In the genomic region with DNA sequence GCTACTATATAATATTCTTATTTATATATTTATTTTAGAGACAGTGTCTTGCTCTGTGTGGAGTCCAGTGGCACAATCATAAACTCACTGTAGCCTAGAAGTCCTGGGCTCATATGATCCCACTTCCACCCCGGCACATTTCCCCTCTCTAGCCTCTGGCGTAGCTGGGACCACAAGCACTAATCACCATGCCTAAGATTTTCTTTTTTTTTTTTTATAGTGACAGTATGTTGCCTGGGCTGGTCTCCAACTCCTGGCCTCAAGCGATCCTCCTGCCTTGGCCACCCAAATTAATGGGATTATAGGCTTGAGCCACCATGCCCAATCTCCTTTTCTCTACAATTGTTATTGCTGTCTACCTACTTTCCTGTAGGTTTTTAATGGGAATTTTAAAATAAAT, we compare ENCODE assay signal across 23 cellular contexts.
"Had no signal": no experiment of that assay in that cellular context is flagged by ENCODE, and none has a peak within 500 bp of the region (broad histone marks: within the 10 kb centered on the region; RNA-seq: fewer than 3 reads in every experiment).

No MANE protein-coding gene starts in this region.

- H3K27me3 ChIP-seq: stomach, suprapubic skin, testis, thyroid gland, tibial artery, transverse colon, upper lobe of left lung, upper lobe of right lung, uterus, vagina had no signal

- H3K4me3 ChIP-seq: stomach, suprapubic skin, testis, thoracic aorta, thyroid gland, tibial artery, transverse colon, upper lobe of left lung, upper lobe of right lung, uterus, vagina had no signal

- H3K27ac ChIP-seq: stomach, suprapubic skin, testis, thoracic aorta, thyroid gland, tibial artery, transverse colon, upper lobe of left lung, upper lobe of right lung, uterus, vagina had no signal

- H3K36me3 ChIP-seq: stomach, suprapubic skin, thoracic aorta, thyroid gland, tibial artery, transverse colon, upper lobe of left lung, upper lobe of right lung, uterus, vagina had no signal

- DNase-seq: stimulated activated CD4-positive, alpha-beta T cell treated with anti-CD3 and anti-CD28 coated beads, Interleukin-2, amount 100 ng/mL, for 48 hours; stimulated activated CD4-positive, alpha-beta T cell treated with anti-CD3 and anti-CD28 coated beads, Interleukin-4, amount 100 ng/mL, for 1 hour; stimulated activated CD4-positive, alpha-beta T cell treated with anti-CD3 and anti-CD28 coated beads, Interleukin-4, amount 100 ng/mL, for 24 hours; stimulated activated CD4-positive, alpha-beta T cell treated with anti-CD3 and anti-CD28 coated beads, Interleukin-4, amount 100 ng/mL, for 4 hours; stimulated activated CD8-positive, alpha-beta memory T cell treated with anti-CD3 and anti-CD28 coated beads, Interleukin-4, amount 100 ng/mL, for 48 hours; stimulated activated naive B cell treated with anti-CD40 and anti-IgM and Interleukin-4, amounts not matched to agents 10 μg/mL and 1 μg/mL and 100 μg/mL, for 72 hours; stimulated activated naive CD4-positive, alpha-beta T cell; stimulated activated naive CD4-positive, alpha-beta T cell treated with Interleukin-2 at 50 U/mL for 16 hours; stimulated activated naive CD8-positive, alpha-beta T cell treated with anti-CD3 and anti-CD28 coated beads, Interleukin-15, amount 100 ng/mL, for 72 hours; stimulated activated naive CD8-positive, alpha-beta T cell treated with anti-CD3 and anti-CD28 coated beads, Interleukin-15, Interleukin-2, amounts not matched to agents 100 U/mL and 50 U/mL, for 24 hours; stomach; substantia nigra; testis; thyroid gland; tibial artery; transverse colon; trophoblast cell; upper lobe of left lung; upper lobe of right lung; uterus had no signal

- H3K4me1 ChIP-seq: stomach, suprapubic skin, testis, thyroid gland, tibial artery, transverse colon, upper lobe of left lung, upper lobe of right lung, uterus, vagina had no signal

- H3K9me3 ChIP-seq: stomach, suprapubic skin, testis, thoracic aorta, thyroid gland, tibial artery, transverse colon, upper lobe of left lung, upper lobe of right lung, uterus, vagina had no signal
